In genomic region chr15:74302821-74303359, GRCh38 we compare ENCODE assay signal across 8 cellular contexts.
DNase-seq lines count a peak whose midpoint lies in the region; ATAC-seq and TF ChIP-seq lines count a peak whose summit lies in the region.

No MANE protein-coding gene starts in this region.

- no peaks in the 10 kb centered on the region for H3K9me3 ChIP-seq in WERI-Rb-1 (ENCODE audit: severe bottlenecking)

- H3K4me1 Mint-ChIP-seq in osteocyte (ENCODE audit: unreplicated experiment), result peaks cover 33% of the 10 kb centered on the region

- peak overlapping the region; percentile 95 for H3K27ac ChIP-seq in WERI-Rb-1

- H3K36me3 Mint-ChIP-seq in osteocyte (ENCODE audit: unreplicated experiment), result no peaks in the 10 kb centered on the region

- no peaks in the 10 kb centered on the region for H3K27me3 ChIP-seq in WERI-Rb-1 (ENCODE audit: insufficient read depth, low read depth, severe bottlenecking)

- H3K36me3 ChIP-seq in WERI-Rb-1, result no peaks in the 10 kb centered on the region; the same call in 1 of the 2 replicates

- peak; percentile 79 for TF ChIP-seq CTCF in LNCaP clone FGC (IDR thresholded peaks at IDR 0.05; ENCODE audit: control insufficient read depth, extremely low read depth, insufficient read depth)
- peak; percentile 82 for TF ChIP-seq CTCF in WERI-Rb-1 (IDR thresholded peaks at IDR 0.05; ENCODE audit: low read depth, low read length)
- TF ChIP-seq CTCF in osteocyte (IDR thresholded peaks at IDR 0.05), result peak; percentile 81

- H3K27me3 Mint-ChIP-seq in osteocyte (ENCODE audit: unreplicated experiment), result peaks cover 44% of the 10 kb centered on the region

- peak; percentile 26 for DNase-seq in G401 (ENCODE audit: low spot score)
- DNase-seq in LNCaP clone FGC (ENCODE audit: low read depth), result no peak
- peak; percentile 92 for DNase-seq in WERI-Rb-1
- no peak for DNase-seq in osteocyte (ENCODE audit: extremely low spot score, unreplicated experiment)
- no peak for DNase-seq in mesenteric fat pad (ENCODE audit: low spot score)

- H3K9me3 Mint-ChIP-seq in osteocyte (ENCODE audit: unreplicated experiment), result no peaks in the 10 kb centered on the region

- H3K4me3 ChIP-seq in LNCaP clone FGC (ENCODE audit: low read depth, low read length) (no peak overlapping the region), WERI-Rb-1 (ENCODE audit: low read depth, low read length) (no peak overlapping the region)

- in situ Hi-C loops in G401 (cut with HindIII; ENCODE audit: low sequenced_read_pairs), result no loop called here

- H3K4me3 Mint-ChIP-seq in osteocyte (ENCODE audit: unreplicated experiment), result no peak overlapping the region

- ATAC-seq in esophagus mucosa (peak; percentile 51), GM21360 (IDR thresholded peaks at IDR 0.05; ENCODE audit: unreplicated experiment) (no peak), GM18520 (IDR thresholded peaks at IDR 0.05; ENCODE audit: unreplicated experiment) (no peak)

- H3K27ac Mint-ChIP-seq in osteocyte (ENCODE audit: unreplicated experiment), result no peak overlapping the region

Comparison
In these comparisons a context has a peak if more than half of its experiments do, and no peak if none do; other contexts are left out.
1. DNase-seq: peak in G401 (single experiment) and WERI-Rb-1 (single experiment); none in LNCaP clone FGC (single experiment), osteocyte (single experiment) and mesenteric fat pad (single experiment).
2. Peak in every context shown above with its lines, with median percentiles within 50 percentile points of each other: CTCF ChIP-seq.